Comparison of ENCODE assay signal across 12 cellular contexts in genomic region chr14:78399316-78399889, GRCh38.
DNase-seq lines count a peak whose midpoint lies in the region; ATAC-seq, FAIRE-seq and TF ChIP-seq lines count a peak whose summit lies in the region.
"Had no signal": no experiment of that assay in that cellular context is flagged by ENCODE, and none has a peak within 500 bp of the region (broad histone marks: within the 10 kb centered on the region; RNA-seq: fewer than 3 reads in every experiment).

No MANE protein-coding gene starts in this region.

- no peak for FAIRE-seq in A549 (lab: Jason Lieb, UNC)

- ATAC-seq in A549 = no peak
- ATAC-seq in RWPE2 (ENCODE audit: low read depth) = peak; percentile 51; the same call in 1 of the 3 replicates
- no peak for ATAC-seq in HG03342 (IDR thresholded peaks at IDR 0.05; ENCODE audit: unreplicated experiment)
- ATAC-seq in GM21367 (IDR thresholded peaks at IDR 0.05; ENCODE audit: unreplicated experiment) = no peak
- ATAC-seq: mucosa of descending colon had no signal

- peaks cover 7% of the 10 kb centered on the region for H3K27me3 ChIP-seq in RWPE2 (ENCODE audit: insufficient read depth, poor library complexity, severe bottlenecking)

- WGBS in A549 (ENCODE audit: missing lambda C conversion rate) = 29% methylated on average over 3 of the region's 3 CpGs

- TF ChIP-seq RAD21 in A549 (conservative IDR thresholded peaks at IDR 0.05 in 1 of 2, IDR thresholded peaks at IDR 0.05 in 1 of 2) = no peak

- no peak for TF ChIP-seq EP300 in A549 (IDR thresholded peaks at IDR 0.05)

- no peak overlapping the region for H3K27ac ChIP-seq in A549
- no peak overlapping the region for H3K27ac ChIP-seq in RWPE2 (ENCODE audit: poor library complexity, severe bottlenecking)
- H3K27ac ChIP-seq: skin epidermis had no signal

- no peak for TF ChIP-seq POLR2A in A549 (IDR thresholded peaks at IDR 0.05; ENCODE audit: low read length)

- TF ChIP-seq CTCF in A549 (IDR thresholded peaks at IDR 0.05) (no peak), RWPE2 (IDR thresholded peaks at IDR 0.05; ENCODE audit: poor library complexity, severe bottlenecking) (no peak), fibroblast of villous mesenchyme (IDR thresholded peaks at IDR 0.05; ENCODE audit: insufficient read depth, low read depth, low read length) (no peak)

- H3K36me3 ChIP-seq in RWPE2 (ENCODE audit: low read depth) = no peaks in the 10 kb centered on the region

- H3K4me3 ChIP-seq in A549 (no peak overlapping the region), RWPE2 (ENCODE audit: severe bottlenecking) (no peak overlapping the region), fibroblast of villous mesenchyme (ENCODE audit: low read depth, low read length) (no peak overlapping the region)
- H3K4me3 ChIP-seq: mucosa of descending colon, skin epidermis had no signal

- CTCF ChIA-PET in A549 (lab: Yijun Ruan, JAX) = no interaction called here

- H3K4me1 ChIP-seq in A549 (no peaks in the 10 kb centered on the region), RWPE2 (ENCODE audit: insufficient read depth, poor library complexity, severe bottlenecking) (no peaks in the 10 kb centered on the region)

- H3K4me2 ChIP-seq in A549 = no peak overlapping the region

- POLR2A ChIA-PET in A549 (lab: Yijun Ruan, JAX) = no interaction called here

- no peaks in the 10 kb centered on the region for H3K9me3 ChIP-seq in A549
- H3K9me3 ChIP-seq in RWPE2 (ENCODE audit: severe bottlenecking) = no peaks in the 10 kb centered on the region
- H3K9me3 ChIP-seq: mucosa of descending colon had no signal

- DNase-seq in A549 (ENCODE audit: low read depth in 1 of 2, low spot score in 1 of 2) (no peak), ELF-1 (ENCODE audit: low read depth, low spot score) (peak; percentile 6), RWPE2 (ENCODE audit: low spot score) (no peak), fibroblast of villous mesenchyme (ENCODE audit: low read depth) (peak; percentile 1), SW 1271 (lab: John Stamatoyannopoulos, UW) (no peak), SKM-1 (lab: John Stamatoyannopoulos, UW; ENCODE audit: unreplicated experiment) (no peak)
- DNase-seq: cortex of kidney, NCI-H446 had no signal

TF ChIP-seq in A549, 52 proteins besides CTCF, POLR2A, EP300 and RAD21:
- TF ChIP-seq REST (IDR thresholded peaks at IDR 0.05) (peak; percentile 90), HES2 (IDR thresholded peaks at IDR 0.05) (no peak)

Comparison
In these comparisons a context has a peak if more than half of its experiments do, and no peak if none do; other contexts are left out.
1. DNase-seq: peak in ELF-1 (single experiment) and fibroblast of villous mesenchyme (single experiment); none in A549 (0 of 2), RWPE2 (single experiment), SW 1271 (0 of 2) and SKM-1 (single experiment).